In genomic region chrX:152674652-152675051, GRCh38 we compare ENCODE assay signal across 5 cellular contexts. TPM values are rescaled to one million over a fixed set of nuclear protein-coding genes. Genes with fewer than 3 reads are reported as not detected.
"Had no signal": no experiment of that assay in that cellular context is flagged by ENCODE, and none has a peak within 500 bp of the region (broad histone marks: within the 10 kb centered on the region; RNA-seq: fewer than 3 reads in every experiment).

No MANE protein-coding gene starts in this region.

RNA-seq across cellular contexts. Expression of gene MAGEA3, which starts 23.9 kb away (rescaled TPM):
- total RNA-seq: HepG2, IMR-90 had no signal
- polyA plus RNA-seq: HepG2, IgD-negative memory B cell, IMR-90 had no signal

RNA-seq across cellular contexts. Expression of gene CSAG2, which starts 34.4 kb away (rescaled TPM):
- total RNA-seq: HepG2, HT-29, IMR-90 had no signal
- polyA plus RNA-seq: HepG2, IgD-negative memory B cell, IMR-90 had no signal

RNA-seq across cellular contexts. Expression of gene GABRQ, which starts 37.0 kb away (rescaled TPM):
- total RNA-seq: HepG2, HT-29, HT1080 had no signal
- polyA plus RNA-seq: HepG2, IgD-negative memory B cell had no signal

RNA-seq across cellular contexts. Expression of gene MAGEA2B, which starts 39.8 kb away (rescaled TPM):
- total RNA-seq: HT-29, IMR-90 had no signal
- polyA plus RNA-seq: HepG2, IgD-negative memory B cell, IMR-90 had no signal

RNA-seq across cellular contexts. Expression of gene CSAG1, which starts 58.9 kb away (rescaled TPM):
- total RNA-seq: HepG2, IMR-90 had no signal
- polyA plus RNA-seq: HepG2, IgD-negative memory B cell, IMR-90 had no signal
